16 cellular contexts compared by ENCODE assay signal in genomic region chr10:118031351-118032075, GRCh38.
"Had no signal": no experiment of that assay in that cellular context is flagged by ENCODE, and none has a peak within 500 bp of the region (broad histone marks: within the 10 kb centered on the region; RNA-seq: fewer than 3 reads in every experiment).

No MANE protein-coding gene starts in this region.

- H3K27ac ChIP-seq: brain microvascular endothelial cell, left ventricle myocardium inferior, prostate gland, tibial nerve, vagina had no signal

- H3K4me1 ChIP-seq: prostate gland had no signal

- H3K27me3 ChIP-seq: brain microvascular endothelial cell, tibial nerve, vagina had no signal

- H3K36me3 ChIP-seq: brain microvascular endothelial cell, prostate gland had no signal

- H3K9me3 ChIP-seq: left ventricle myocardium inferior, prostate gland, tibial nerve, vagina had no signal

- ATAC-seq: right cardiac atrium had no signal

- H3K4me3 ChIP-seq: left ventricle myocardium inferior, prostate gland, tibial nerve, vagina had no signal

- DNase-seq: activated CD4-positive, alpha-beta T cell treated with anti-CD3 and anti-CD28 coated beads, Interleukin-2, amount 10 ng/mL, durations not matched to agents 7 days and 5 days; activated gamma-delta T cell treated with Interleukin-2 at 50 U/mL for 16 hours; amniotic stem cell; brain microvascular endothelial cell; erythroblast; left ventricle myocardium inferior; nucleus accumbens; right cardiac atrium; stimulated activated CD4-positive, alpha-beta T cell treated with anti-CD3 and anti-CD28 coated beads, Interleukin-4, amount 100 ng/mL, for 4 hours; stimulated activated CD8-positive, alpha-beta memory T cell treated with anti-CD3 and anti-CD28 coated beads, Interleukin-4, amount 100 ng/mL, for 48 hours; stimulated activated naive CD4-positive, alpha-beta T cell treated with Interleukin-2 at 50 U/mL for 16 hours; substantia nigra had no signal

- FAIRE-seq: small intestine had no signal
